ENCODE assay signal across 8 cellular contexts in genomic region chr18:9474983-9475642, GRCh38. TPM values are rescaled to one million over a fixed set of nuclear protein-coding genes. Genes with fewer than 3 reads are reported as not detected.
DNase-seq lines count a peak whose midpoint lies in the region; ATAC-seq lines count a peak whose summit lies in the region.

RALBP1 (plus strand) TSS chr18:9475513; CDS start chr18:9513046, 37,533 bp downstream.

- peak within 1 kb of the TSS; percentile 94 for H3K9ac ChIP-seq in rectal smooth muscle tissue (ENCODE audit: low read length)

- DNase-seq in NCI-H2029 (lab: John Stamatoyannopoulos, UW) (peak; percentile 96), T1000 (lab: John Stamatoyannopoulos, UW) (peak; percentile 97), astrocyte of the hippocampus (ENCODE audit: low read depth, low spot score) (peak; percentile 100), hepatic stellate cell (ENCODE audit: low spot score) (peak; percentile 97), aorta (peak; percentile 100)

- peak; percentile 83 for ATAC-seq in GM18508 (IDR thresholded peaks at IDR 0.05; ENCODE audit: insufficient read depth, unreplicated experiment)
- peak; percentile 94 for ATAC-seq in HG02981 (IDR thresholded peaks at IDR 0.05; ENCODE audit: unreplicated experiment)
- ATAC-seq in aorta (ENCODE audit: low FRiP score), result peak; percentile 100

- H3K4me3 ChIP-seq in rectal smooth muscle tissue (ENCODE audit: low read length), result peak within 1 kb of the TSS; percentile 97
- H3K4me3 ChIP-seq in aorta (ENCODE audit: low read length in 2 of 2), result peak within 1 kb of the TSS; percentile 61 to 91

- H3K36me3 ChIP-seq in rectal smooth muscle tissue (ENCODE audit: control insufficient read depth, insufficient read depth, low read length), result no peaks in the 10 kb centered on the region
- H3K36me3 ChIP-seq in aorta (ENCODE audit: control insufficient read depth in 1 of 2, insufficient read depth in 2 of 2, low read length in 1 of 2), result no peaks in the 10 kb centered on the region

- intact Hi-C loops in aorta (cut with DNase I), result loop anchor here (1.0 to 10.0 kb wide), 3 partner anchors 110 to 141 kb away; partner anchors contain the start of gene TWSG1 (in 2 of the 2)

- WGBS in aorta, 2 donors, result 0 to 1% methylated on average over 62 to 69 of the region's 69 CpGs

- peak within 1 kb of the TSS; percentile 91 for H3K27ac ChIP-seq in rectal smooth muscle tissue (ENCODE audit: low read depth, low read length)
- peak within 1 kb of the TSS in 1 of 2 donors; percentile 96 for H3K27ac ChIP-seq in aorta (ENCODE audit: low read depth in 1 of 2, low read length in 2 of 2)

- no peaks in the 10 kb centered on the region for H3K4me1 ChIP-seq in rectal smooth muscle tissue (ENCODE audit: control insufficient read depth, insufficient read depth, low read length)
- H3K4me1 ChIP-seq in aorta (ENCODE audit: control insufficient read depth in 1 of 2, insufficient read depth in 2 of 2, low read length in 2 of 2), result peaks cover 0 to 2% of the 10 kb centered on the region in 2 donors

- no peaks in the 10 kb centered on the region for H3K9me3 ChIP-seq in aorta (ENCODE audit: control insufficient read depth, low read length)

- H3K27me3 ChIP-seq in rectal smooth muscle tissue (ENCODE audit: control insufficient read depth, insufficient read depth, low read length) (no peaks in the 10 kb centered on the region), aorta (ENCODE audit: control insufficient read depth in 1 of 2, insufficient read depth in 2 of 2, low read length in 1 of 2) (no peaks in the 10 kb centered on the region)

RNA-seq across cellular contexts. Expression of gene RALBP1, which starts in this region (rescaled TPM):
- 10 to 100 TPM; 52.6 to 55.3 TPM for total RNA-seq in aorta
- 10 to 100 TPM; 31.3 to 55.0 TPM for polyA plus RNA-seq in aorta
